ENCODE assay signal across 1 cellular context in genomic region chr20:37729452-37729851, GRCh38.
TF ChIP-seq lines count a peak whose summit lies in the region.

No MANE protein-coding gene starts in this region.

TF ChIP-seq in SK-N-SH treated with all-trans-retinoic acid at 6 μM for 48 hours, 23 proteins besides CTCF, POLR2A, EP300 and RAD21 (continued from another document):
- TF ChIP-seq, protein P1, sequence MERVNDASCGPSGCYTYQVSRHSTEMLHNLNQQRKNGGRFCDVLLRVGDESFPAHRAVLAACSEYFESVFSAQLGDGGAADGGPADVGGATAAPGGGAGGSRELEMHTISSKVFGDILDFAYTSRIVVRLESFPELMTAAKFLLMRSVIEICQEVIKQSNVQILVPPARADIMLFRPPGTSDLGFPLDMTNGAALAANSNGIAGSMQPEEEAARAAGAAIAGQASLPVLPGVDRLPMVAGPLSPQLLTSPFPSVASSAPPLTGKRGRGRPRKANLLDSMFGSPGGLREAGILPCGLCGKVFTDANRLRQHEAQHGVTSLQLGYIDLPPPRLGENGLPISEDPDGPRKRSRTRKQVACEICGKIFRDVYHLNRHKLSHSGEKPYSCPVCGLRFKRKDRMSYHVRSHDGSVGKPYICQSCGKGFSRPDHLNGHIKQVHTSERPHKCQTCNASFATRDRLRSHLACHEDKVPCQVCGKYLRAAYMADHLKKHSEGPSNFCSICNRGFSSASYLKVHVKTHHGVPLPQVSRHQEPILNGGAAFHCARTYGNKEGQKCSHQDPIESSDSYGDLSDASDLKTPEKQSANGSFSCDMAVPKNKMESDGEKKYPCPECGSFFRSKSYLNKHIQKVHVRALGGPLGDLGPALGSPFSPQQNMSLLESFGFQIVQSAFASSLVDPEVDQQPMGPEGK (CRISPR knock-in tag; IDR thresholded peaks at IDR 0.05; ENCODE audit: borderline replicate concordance): no peak
- TF ChIP-seq, protein P2, sequence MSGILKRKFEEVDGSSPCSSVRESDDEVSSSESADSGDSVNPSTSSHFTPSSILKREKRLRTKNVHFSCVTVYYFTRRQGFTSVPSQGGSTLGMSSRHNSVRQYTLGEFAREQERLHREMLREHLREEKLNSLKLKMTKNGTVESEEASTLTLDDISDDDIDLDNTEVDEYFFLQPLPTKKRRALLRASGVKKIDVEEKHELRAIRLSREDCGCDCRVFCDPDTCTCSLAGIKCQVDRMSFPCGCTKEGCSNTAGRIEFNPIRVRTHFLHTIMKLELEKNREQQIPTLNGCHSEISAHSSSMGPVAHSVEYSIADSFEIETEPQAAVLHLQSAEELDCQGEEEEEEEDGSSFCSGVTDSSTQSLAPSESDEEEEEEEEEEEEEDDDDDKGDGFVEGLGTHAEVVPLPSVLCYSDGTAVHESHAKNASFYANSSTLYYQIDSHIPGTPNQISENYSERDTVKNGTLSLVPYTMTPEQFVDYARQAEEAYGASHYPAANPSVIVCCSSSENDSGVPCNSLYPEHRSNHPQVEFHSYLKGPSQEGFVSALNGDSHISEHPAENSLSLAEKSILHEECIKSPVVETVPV (CRISPR knock-in tag; IDR thresholded peaks at IDR 0.05): no peak
